In the genomic region with DNA sequence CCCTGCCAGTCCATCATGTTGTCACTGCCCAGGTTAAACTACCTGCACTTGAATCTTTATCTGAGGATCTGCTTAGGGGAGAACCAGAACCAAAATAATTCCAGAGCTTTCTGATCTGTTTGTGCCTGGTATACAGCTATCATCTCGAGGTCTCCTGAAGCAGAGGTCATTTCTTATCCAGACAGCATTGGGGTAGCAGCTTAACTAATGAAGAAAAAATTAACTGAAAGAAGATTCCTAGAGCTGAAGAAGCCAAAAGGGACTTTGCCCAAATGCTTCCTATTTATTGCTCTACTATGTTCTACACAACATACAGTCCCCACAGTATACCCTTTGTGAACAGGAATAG, we compare ENCODE assay signal across 13 cellular contexts. TPM values are rescaled to one million over a fixed set of nuclear protein-coding genes. Genes with fewer than 3 reads are reported as not detected.
DNase-seq lines count a peak whose midpoint lies in the region; ATAC-seq and TF ChIP-seq lines count a peak whose summit lies in the region.
"Had no signal": no experiment of that assay in that cellular context is flagged by ENCODE, and none has a peak within 500 bp of the region (broad histone marks: within the 10 kb centered on the region; RNA-seq: fewer than 3 reads in every experiment).

No MANE protein-coding gene starts in this region.

- H3K9me3 ChIP-seq in BLaER1 treated with 17β-estradiol and CSF1 and Interleukin-3, amounts not matched to agents 10 nM and 100 nM (replicated peaks in 1 of 11) = peaks cover 7 to 22% (median 14%) of the 10 kb centered on the region in 11 experiments
- peaks cover 1% of the 10 kb centered on the region for H3K9me3 ChIP-seq in mesenchymal stem cell (ENCODE audit: control insufficient read depth, low read length)
- H3K9me3 ChIP-seq in WERI-Rb-1 (ENCODE audit: severe bottlenecking) = peaks cover 5% of the 10 kb centered on the region
- H3K9me3 ChIP-seq: colonic mucosa had no signal

- no peak overlapping the region for H3K4ac ChIP-seq in mesenchymal stem cell (ENCODE audit: low read depth in 1 of 2, low read length in 2 of 2)

- no peak overlapping the region for H2AFZ ChIP-seq in mesenchymal stem cell (ENCODE audit: low read depth, low read length)
- H2AFZ ChIP-seq: parathyroid adenoma had no signal

- no peak overlapping the region for H3K14ac ChIP-seq in mesenchymal stem cell (ENCODE audit: low read length in 2 of 2)

- H2BK5ac ChIP-seq in mesenchymal stem cell (ENCODE audit: low read depth, low read length, poor library complexity, severe bottlenecking) = no peak overlapping the region

- no peak overlapping the region for H2BK15ac ChIP-seq in mesenchymal stem cell (ENCODE audit: low read depth, poor library complexity, severe bottlenecking)

- no peaks in the 10 kb centered on the region for H3K27me3 ChIP-seq in BLaER1 treated with 17β-estradiol and CSF1 and Interleukin-3, amounts not matched to agents 10 nM and 100 nM
- H3K27me3 ChIP-seq in mesenchymal stem cell (ENCODE audit: control insufficient read depth in 1 of 2, insufficient read depth in 1 of 2, low read length in 2 of 2) (no peaks in the 10 kb centered on the region), WERI-Rb-1 (ENCODE audit: insufficient read depth, low read depth, severe bottlenecking) (no peaks in the 10 kb centered on the region)
- H3K27me3 ChIP-seq: colonic mucosa had no signal

- no peak overlapping the region for H3K23ac ChIP-seq in mesenchymal stem cell (ENCODE audit: low read length in 2 of 2)

- peak overlapping the region; percentile 16 for H2AK5ac ChIP-seq in mesenchymal stem cell (ENCODE audit: low read length, severe bottlenecking)

- H4K20me1 ChIP-seq in BLaER1 treated with 17β-estradiol and CSF1 and Interleukin-3, amounts not matched to agents 10 nM and 100 nM = no peaks in the 10 kb centered on the region

- peaks cover 26 to 32% (median 28%) of the 10 kb centered on the region in 11 experiments for H3K36me3 ChIP-seq in BLaER1 treated with 17β-estradiol and CSF1 and Interleukin-3, amounts not matched to agents 10 nM and 100 nM
- H3K36me3 ChIP-seq in mesenchymal stem cell (ENCODE audit: control insufficient read depth in 1 of 2, insufficient read depth in 2 of 2, low read depth in 1 of 2, low read length in 2 of 2) (peaks cover 4 to 23% of the 10 kb centered on the region in 2 experiments), WERI-Rb-1 (peaks cover 30% of the 10 kb centered on the region)
- H3K36me3 ChIP-seq: colonic mucosa had no signal

- WGBS in mesenchymal stem cell = 100% methylated on average over 1 of the region's 1 CpG

- H2BK120ac ChIP-seq in mesenchymal stem cell (ENCODE audit: low read depth, low read length) = no peak overlapping the region

- H3K79me1 ChIP-seq in mesenchymal stem cell (replicated peaks; ENCODE audit: low read length, poor library complexity, severe bottlenecking) = peaks cover 13% of the 10 kb centered on the region

- H2BK12ac ChIP-seq in mesenchymal stem cell (ENCODE audit: low read length in 2 of 2) = no peak overlapping the region

- CTCF ChIA-PET in RWPE1 (lab: Yijun Ruan, JAX) = interaction anchor here (0.6 to 1.2 kb wide), 7 partner anchors 72 to 1750 kb away, joined by 3 to 6 read pairs (median 3); a partner anchor contains a TSS

- H3K27ac ChIP-seq in BLaER1 treated with 17β-estradiol and CSF1 and Interleukin-3, amounts not matched to agents 10 nM and 100 nM = no peak overlapping the region
- H3K27ac ChIP-seq in RWPE1 (peak overlapping the region; percentile 56), mesenchymal stem cell (ENCODE audit: low read length, poor library complexity, severe bottlenecking) (peak overlapping the region; percentile 17), WERI-Rb-1 (no peak overlapping the region)
- H3K27ac ChIP-seq: colonic mucosa, parathyroid adenoma had no signal

- H4K91ac ChIP-seq in mesenchymal stem cell (ENCODE audit: low read length) = no peak overlapping the region

- H3K18ac ChIP-seq in mesenchymal stem cell (ENCODE audit: low read depth in 1 of 2, low read length in 2 of 2) = no peak overlapping the region

- H3K9ac ChIP-seq in BLaER1 treated with 17β-estradiol and CSF1 and Interleukin-3, amounts not matched to agents 10 nM and 100 nM = no peak overlapping the region
- peak overlapping the region; percentile 23 for H3K9ac ChIP-seq in mesenchymal stem cell (ENCODE audit: low read length)
- H3K9ac ChIP-seq: parathyroid adenoma had no signal

- ATAC-seq in GM18868 (IDR thresholded peaks at IDR 0.05; ENCODE audit: unreplicated experiment) (peak; percentile 1), GM19351 (IDR thresholded peaks at IDR 0.05; ENCODE audit: unreplicated experiment) (no peak), HG03175 (IDR thresholded peaks at IDR 0.05; ENCODE audit: unreplicated experiment) (no peak)
- ATAC-seq: activated CD4-positive, alpha-beta T cell treated with anti-CD3 and anti-CD28 coated beads for 36 hours had no signal

- no peak overlapping the region for H3K4me3 ChIP-seq in BLaER1 treated with 17β-estradiol and CSF1 and Interleukin-3, amounts not matched to agents 10 nM and 100 nM
- H3K4me3 ChIP-seq in mesenchymal stem cell (ENCODE audit: insufficient read depth in 1 of 2, low read depth in 1 of 2, low read length in 2 of 2) = no peak overlapping the region
- no peak overlapping the region for H3K4me3 ChIP-seq in WERI-Rb-1 (ENCODE audit: low read depth, low read length)
- H3K4me3 ChIP-seq: colonic mucosa had no signal

- no peak overlapping the region for H4K8ac ChIP-seq in mesenchymal stem cell (ENCODE audit: low read length)

- peak; percentile 32 for TF ChIP-seq CTCF in RWPE1 (conservative IDR thresholded peaks at IDR 0.05; ENCODE audit: low read depth)
- no peak for TF ChIP-seq CTCF in WERI-Rb-1 (IDR thresholded peaks at IDR 0.05; ENCODE audit: low read depth, low read length)

- H3K4me1 ChIP-seq in BLaER1 treated with 17β-estradiol and CSF1 and Interleukin-3, amounts not matched to agents 10 nM and 100 nM = peaks cover 26 to 45% (median 32%) of the 10 kb centered on the region in 10 experiments
- H3K4me1 ChIP-seq in mesenchymal stem cell (ENCODE audit: control insufficient read depth, insufficient read depth, low read depth, low read length) = peaks cover 5% of the 10 kb centered on the region
- H3K4me1 ChIP-seq: colonic mucosa had no signal

- DNase-seq in RWPE1 (ENCODE audit: low spot score) (no peak), mesenchymal stem cell (no peak), WERI-Rb-1 (no peak), NCI-H524 (lab: John Stamatoyannopoulos, UW) (no peak)
- DNase-seq: midbrain, T-helper 9 cell had no signal

- H3K4me2 ChIP-seq in BLaER1 treated with 17β-estradiol and CSF1 and Interleukin-3, amounts not matched to agents 10 nM and 100 nM = peak overlapping the region in 10 of 11 experiments; percentile 79 to 94 (median 84); a peak in 16 of 22 replicates
- no peak overlapping the region for H3K4me2 ChIP-seq in mesenchymal stem cell (ENCODE audit: low read length, poor library complexity, severe bottlenecking)

- POLR2A ChIA-PET in RWPE1 (lab: Yijun Ruan, JAX; ENCODE audit: low non-redundant PET) = no interaction called here

RNA-seq across cellular contexts. Expression of a gene that starts 2.7 kb away (rescaled TPM):
- polyA plus RNA-seq in mesenchymal stem cell (2013, experiment 1 of 2) = 33.9 TPM
- 34.1 TPM for polyA plus RNA-seq in mesenchymal stem cell (2013, experiment 2 of 2)

Comparison
In these comparisons a context has a peak if more than half of its experiments do, and no peak if none do; other contexts are left out.
1. H3K27ac ChIP-seq: peak in RWPE1 (single experiment) and mesenchymal stem cell (single experiment); none in BLaER1 treated with 17β-estradiol and CSF1 and Interleukin-3, amounts not matched to agents 10 nM and 100 nM (0 of 11) and WERI-Rb-1 (single experiment).